ENCODE assay signal across 13 cellular contexts in the genomic region with DNA sequence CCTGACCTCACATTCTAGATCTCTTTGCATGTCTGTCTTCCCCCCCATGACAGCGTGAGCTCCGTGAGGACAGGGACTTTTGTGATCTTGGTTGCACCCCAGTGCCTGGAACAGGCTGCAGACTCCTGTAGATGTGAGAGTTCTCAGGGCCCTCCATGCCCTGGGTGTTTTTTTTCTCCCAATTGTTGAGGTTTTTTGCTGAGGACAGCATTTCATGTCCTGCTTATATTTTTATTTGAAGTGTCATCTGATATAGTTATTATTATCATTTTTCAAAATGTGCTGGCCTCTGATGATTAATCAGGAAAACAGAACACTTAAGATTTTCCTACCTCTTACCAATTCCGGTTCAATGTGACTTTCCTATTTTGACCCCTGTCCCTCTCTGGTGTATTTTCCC. TPM values are rescaled to one million over a fixed set of nuclear protein-coding genes. Genes with fewer than 3 reads are reported as not detected.
"Had no signal": no experiment of that assay in that cellular context is flagged by ENCODE, and none has a peak within 500 bp of the region (broad histone marks: within the 10 kb centered on the region; RNA-seq: fewer than 3 reads in every experiment).

No MANE protein-coding gene starts in this region.

RNA-seq across cellular contexts. Expression of a gene that starts 24.8 kb away (rescaled TPM):
- total RNA-seq: stomach, suprapubic skin, temporal lobe, testis, thoracic aorta, tibial nerve, transverse colon, upper lobe of left lung, upper lobe of right lung, ureter, urinary bladder, uterus, vagina had no signal
- polyA plus RNA-seq: stomach, urinary bladder had no signal
